Comparison of ENCODE assay signal across 8 cellular contexts in genomic region chr1:248837794-248838356, GRCh38. TPM values are rescaled to one million over a fixed set of nuclear protein-coding genes. Genes with fewer than 3 reads are reported as not detected.
DNase-seq lines count a peak whose midpoint lies in the region; ATAC-seq and TF ChIP-seq lines count a peak whose summit lies in the region.

Gene ZNF672 (plus strand): TSS chr1:248838224. CDS start chr1:248847275, 9,051 bp downstream.

- DNase-seq in DMS79 treated with DMSO at 0.1 percent for 48 hours (lab: John Stamatoyannopoulos, UW) (peak; percentile 92), Panc1 (ENCODE audit: low read depth, low spot score) (peak; percentile 88), erythroblast (lab: John Stamatoyannopoulos, UW) (peak; percentile 97)
- peak; percentile 93 for DNase-seq in activated T-cell treated with anti-CD3 and anti-CD28 coated beads, Interleukin-2, amount 50 U/mL, for 24 hours
- peak; percentile 77 to 85 for DNase-seq in stimulated activated CD8-positive, alpha-beta memory T cell treated with anti-CD3 and anti-CD28 coated beads, Interleukin-7, amount 100 ng/mL, for 1 hour (ENCODE audit: low read depth in 2 of 2)

- intact Hi-C loops in Panc1 (cut with micrococcal nuclease; ENCODE audit: unreplicated experiment), result no loop called here

- H3K79me2 ChIP-seq in KMS-11 (ENCODE audit: insufficient read depth, low read depth), result peaks cover 15% of the 10 kb centered on the region; the same call in 1 of the 2 replicates

- H3K4me3 Mint-ChIP-seq in activated T-cell treated with anti-CD3 and anti-CD28 coated beads, Interleukin-2, amount 50 U/mL, for 24 hours, result no peak within 1 kb of the TSS

- no peaks in the 10 kb centered on the region for H3K9me3 Mint-ChIP-seq in activated T-cell treated with anti-CD3 and anti-CD28 coated beads, Interleukin-2, amount 50 U/mL, for 24 hours

- H3K27me3 ChIP-seq in KMS-11 (ENCODE audit: insufficient read depth, low read depth) (no peaks in the 10 kb centered on the region), Panc1 (ENCODE audit: control insufficient read depth, insufficient read depth, low read length) (peaks cover 2% of the 10 kb centered on the region; the same call in 1 of the 2 replicates), muscle layer of colon (ENCODE audit: control insufficient read depth in 1 of 2, insufficient read depth in 2 of 2, low read length in 2 of 2) (no peaks in the 10 kb centered on the region)

- peak within 1 kb of the TSS; percentile 89 for H2AFZ ChIP-seq in KMS-11 (ENCODE audit: low read depth)

- H3K9me3 ChIP-seq in Panc1 (ENCODE audit: control insufficient read depth, insufficient read depth, low read depth, low read length) (no peaks in the 10 kb centered on the region), muscle layer of colon (ENCODE audit: low read length) (no peaks in the 10 kb centered on the region)

- H3K4me3 ChIP-seq in KMS-11 (IDR thresholded peaks at IDR 0.05; ENCODE audit: insufficient read depth, low read depth, low read length) (peak within 1 kb of the TSS; percentile 93), Panc1 (ENCODE audit: low read depth in 2 of 2, low read length in 2 of 2) (peak within 1 kb of the TSS; percentile 80 to 95), muscle layer of colon (ENCODE audit: low read depth in 1 of 2, low read length in 2 of 2) (peak within 1 kb of the TSS; percentile 67 to 82)

- H3K27ac ChIP-seq in KMS-11, result peak within 1 kb of the TSS; percentile 79
- H3K27ac ChIP-seq in Panc1 (ENCODE audit: low read length), result peak within 1 kb of the TSS; percentile 91
- peak within 1 kb of the TSS; percentile 100 for H3K27ac ChIP-seq in muscle layer of colon (ENCODE audit: low read depth, low read length)

- H3K27ac Mint-ChIP-seq in activated T-cell treated with anti-CD3 and anti-CD28 coated beads, Interleukin-2, amount 50 U/mL, for 24 hours, result no peak within 1 kb of the TSS

- in situ Hi-C loops in Panc1 (cut with HindIII; ENCODE audit: low pct_unique_long_range_greater_than_20kb, low sequenced_read_pairs), result no loop called here

- ATAC-seq in GM21786 (IDR thresholded peaks at IDR 0.05; ENCODE audit: unreplicated experiment), result peak; percentile 75
- peak; percentile 94 for ATAC-seq in Panc1

- CTCF ChIA-PET in Panc1 (lab: Charles Lee), result interaction anchor here (0.9 kb wide), 1 partner anchor 12 kb away, joined by 3 read pairs; the partner anchor contains the start of gene SH3BP5L

- peak within 1 kb of the TSS; percentile 98 for H3K4me2 ChIP-seq in KMS-11

- BruUV-seq in Panc1 (replicated peaks; lab: Mats Ljungman, UMichigan), result no TSS peak

- H3K36me3 ChIP-seq in KMS-11 (ENCODE audit: insufficient read depth) (no peaks in the 10 kb centered on the region), Panc1 (ENCODE audit: control insufficient read depth, insufficient read depth, low read length) (no peaks in the 10 kb centered on the region; the same call in 1 of the 2 replicates), muscle layer of colon (ENCODE audit: insufficient read depth, low read length) (no peaks in the 10 kb centered on the region)

- POLR2A ChIA-PET in Panc1 (lab: Charles Lee), result interaction anchor here (0.5 to 1.0 kb wide), 2 partner anchors 10 to 12 kb away, joined by 4 to 7 read pairs; partner anchors contain the start of gene SH3BP5L

- TF ChIP-seq POLR2A in erythroblast (IDR thresholded peaks at IDR 0.05; ENCODE audit: low read length), result peak; percentile 98

- H3K4me1 ChIP-seq in KMS-11 (ENCODE audit: low read depth, poor library complexity, severe bottlenecking) (peaks cover 26% of the 10 kb centered on the region), Panc1 (ENCODE audit: control insufficient read depth, insufficient read depth, low read length) (peaks cover 4% of the 10 kb centered on the region; the same call in 1 of the 2 replicates), muscle layer of colon (ENCODE audit: insufficient read depth, low read length) (peaks cover 31% of the 10 kb centered on the region)

- TF ChIP-seq CTCF in KMS-11 (conservative IDR thresholded peaks at IDR 0.05; ENCODE audit: low read depth, low read length), result no peak
- no peak for TF ChIP-seq CTCF in Panc1 (IDR thresholded peaks at IDR 0.05)

- H3K36me3 Mint-ChIP-seq in activated T-cell treated with anti-CD3 and anti-CD28 coated beads, Interleukin-2, amount 50 U/mL, for 24 hours (ENCODE audit: low read depth), result peaks cover 20% of the 10 kb centered on the region

- H3K9ac ChIP-seq in KMS-11 (peak within 1 kb of the TSS; percentile 77), muscle layer of colon (ENCODE audit: low read length) (peak within 1 kb of the TSS; percentile 87)

- peaks cover 34% of the 10 kb centered on the region for H3K4me1 Mint-ChIP-seq in activated T-cell treated with anti-CD3 and anti-CD28 coated beads, Interleukin-2, amount 50 U/mL, for 24 hours (ENCODE audit: low read depth)

- no peaks in the 10 kb centered on the region for H3K27me3 Mint-ChIP-seq in activated T-cell treated with anti-CD3 and anti-CD28 coated beads, Interleukin-2, amount 50 U/mL, for 24 hours

- no peaks in the 10 kb centered on the region for H4K20me1 ChIP-seq in KMS-11 (ENCODE audit: insufficient read depth)

RNA-seq across cellular contexts. Expression of gene ZNF672, which starts in this region (rescaled TPM):
- 36.2 TPM for total RNA-seq in Panc1 (2021; ENCODE audit: unreplicated experiment)
- polyA plus RNA-seq in Panc1 (2012; ENCODE audit: insufficient read length), result 33.1 TPM

Comparison
In these comparisons a context has a peak if more than half of its experiments do, and no peak if none do; other contexts are left out.
1. Peak in every context shown above with its lines: DNase-seq, ATAC-seq, H3K4me3 ChIP-seq and H3K27ac ChIP-seq.